22 cellular contexts compared by ENCODE assay signal in genomic region chr3:78905700-78906099, GRCh38.
"Had no signal": no experiment of that assay in that cellular context is flagged by ENCODE, and none has a peak within 500 bp of the region (broad histone marks: within the 10 kb centered on the region; RNA-seq: fewer than 3 reads in every experiment).

No MANE protein-coding gene starts in this region.

- FAIRE-seq: TTC549 had no signal

- ATAC-seq: activated CD8-positive, alpha-beta T cell treated with anti-CD3 and anti-CD28 coated beads for 36 hours; activated T-cell treated with anti-CD3 and anti-CD28 coated beads, Interleukin-2, amount 50 U/mL, for 72 hours; activated T-helper 17 cell treated with anti-CD3 and anti-CD28 coated beads, Interleukin-2, amount 50 U/mL, for 72 hours; PC-3 had no signal

- DNase-seq: activated CD4-positive, alpha-beta T cell treated with anti-CD3 and anti-CD28 coated beads, Interleukin-2, amount 10 ng/mL, durations not matched to agents 24 days and 14 days; activated CD4-positive, alpha-beta T cell treated with anti-CD3 and anti-CD28 coated beads, Interleukin-2, amount 50 U/mL, for 4 hours; activated CD8-positive, alpha-beta T cell treated with anti-CD3 and anti-CD28 coated beads for 36 hours; activated gamma-delta T cell; activated naive CD4-positive, alpha-beta T cell treated with Interleukin-2 at 50 U/mL for 16 hours; activated naive CD8-positive, alpha-beta T cell treated with anti-CD3 and anti-CD28 coated beads, Interleukin-2, amount 10 ng/mL, durations not matched to agents 7 days and 5 days; activated T-cell treated with anti-CD3 and anti-CD28 coated beads, Interleukin-2, amount 50 U/mL, for 1 hour; activated T-cell treated with anti-CD3 and anti-CD28 coated beads, Interleukin-2, amount 50 U/mL, for 72 hours; amygdala; cerebellar nuclear complex; Karpas-422; NCI-H1048; NCI-H1436; NCI-H1694; NCI-H1930; NK-92 treated with Interleukin-12 subunit alpha and Interleukin-12 subunit beta, amount 100 ng/mL, for 24 hours; PC-3; Peyer's patch; RPMI8226; SK-N-SH had no signal
